ENCODE assay signal across 32 cellular contexts in the genomic region with DNA sequence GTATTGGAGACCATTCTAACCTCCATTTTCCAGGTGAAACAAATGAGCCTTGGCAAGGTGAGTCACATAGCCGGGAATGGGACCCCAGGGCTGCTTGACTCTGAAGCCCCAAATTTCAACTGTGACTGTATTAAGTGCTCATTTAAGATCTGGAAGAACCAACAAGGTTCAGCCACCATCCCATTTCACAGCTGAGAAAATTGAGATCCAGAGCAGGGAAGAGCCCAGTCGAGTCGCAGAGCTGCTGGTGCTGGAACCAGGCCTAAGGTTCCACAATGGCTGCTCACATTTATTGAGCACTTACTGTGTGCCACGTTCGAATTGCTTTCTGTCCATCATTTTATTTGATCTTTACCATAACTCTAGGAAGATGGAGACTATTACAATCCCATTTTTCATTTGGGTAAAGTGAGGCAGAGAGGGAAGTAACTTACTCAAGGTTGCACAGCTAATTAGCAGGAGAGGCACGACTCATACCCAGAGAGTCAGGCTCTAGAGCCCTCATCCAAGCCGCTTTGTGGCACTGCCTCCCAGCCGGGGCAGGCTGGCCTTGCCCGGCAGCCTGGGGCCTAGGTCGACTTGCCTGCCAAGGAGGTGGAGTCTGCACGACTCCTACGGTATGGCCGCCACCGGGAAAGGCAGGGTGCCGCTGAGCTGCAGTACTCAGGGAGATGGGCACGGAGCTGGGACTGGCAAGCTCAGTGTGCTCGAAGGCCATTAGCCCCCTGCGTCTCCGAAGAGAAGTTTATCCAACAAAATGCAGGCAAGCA. TPM values are rescaled to one million over a fixed set of nuclear protein-coding genes. Genes with fewer than 3 reads are reported as not detected.
"Had no signal": no experiment of that assay in that cellular context is flagged by ENCODE, and none has a peak within 500 bp of the region (broad histone marks: within the 10 kb centered on the region; RNA-seq: fewer than 3 reads in every experiment).

No MANE protein-coding gene starts in this region.

- DNase-seq: activated B cell treated with CpG ODN at 0.5 μM for 24 hours; activated CD4-positive, alpha-beta T cell treated with anti-CD3 and anti-CD28 coated beads for 48 hours; activated CD4-positive, alpha-beta T cell treated with anti-CD3 and anti-CD28 coated beads, Interleukin-2, amount 50 U/mL, for 1 hour; activated CD4-positive, alpha-beta T cell treated with anti-CD3 and anti-CD28 coated beads, Interleukin-2, amount 50 U/mL, for 48 hours; activated CD8-positive, alpha-beta memory T cell treated with anti-CD3 and anti-CD28 coated beads for 24 hours; activated CD8-positive, alpha-beta T cell treated with anti-CD3 and anti-CD28 coated beads for 36 hours; activated effector memory CD4-positive, alpha-beta T cell treated with Interleukin-2 at 50 U/mL for 16 hours; activated gamma-delta T cell treated with Interleukin-2 at 50 U/mL for 16 hours; activated naive CD4-positive, alpha-beta T cell treated with anti-CD3 and anti-CD28 coated beads, Interleukin-2, amount 50 U/mL, for 16 hours; activated naive CD4-positive, alpha-beta T cell treated with Interleukin-2 at 50 U/mL for 16 hours; activated T-cell treated with anti-CD3 and anti-CD28 coated beads, Interleukin-2, amount 50 U/mL, for 4 hours; amniotic stem cell; anterior cingulate cortex; brain microvascular endothelial cell; caudate nucleus; cortex of kidney; dermis blood vessel endothelial cell; effector CD4-positive, alpha-beta T cell; effector memory CD8-positive, alpha-beta T cell; erythroblast; foreskin keratinocyte; gastrocnemius medialis; glutamatergic neuron; heart left ventricle; T-helper 17 cell; T1000; WERI-Rb-1 had no signal

- FAIRE-seq: astrocyte, colon had no signal

- H3K27ac ChIP-seq: brain microvascular endothelial cell, esophagus muscularis mucosa, foreskin keratinocyte, gastrocnemius medialis, heart left ventricle, WERI-Rb-1 had no signal

- H3K4me1 ChIP-seq: foreskin keratinocyte had no signal

- H3K4me3 ChIP-seq: esophagus muscularis mucosa, gastrocnemius medialis, heart left ventricle had no signal

- H3K36me3 ChIP-seq: brain microvascular endothelial cell, esophagus muscularis mucosa, gastrocnemius medialis, heart left ventricle had no signal

- ATAC-seq: activated CD4-positive, CD25-positive, alpha-beta regulatory T cell treated with anti-CD3 and anti-CD28 coated beads, Interleukin-2, amount 50 U/mL, for 24 hours; activated CD8-positive, alpha-beta T cell treated with anti-CD3 and anti-CD28 coated beads for 36 hours; activated T-cell treated with anti-CD3 and anti-CD28 coated beads, Interleukin-2, amount 50 U/mL, for 4 hours; activated T-helper 17 cell treated with anti-CD3 and anti-CD28 coated beads, Interleukin-2, amount 50 U/mL, for 72 hours; effector memory CD8-positive, alpha-beta T cell; foreskin keratinocyte; gastrocnemius medialis; heart left ventricle; T-helper 17 cell had no signal

- H3K9me3 ChIP-seq: esophagus muscularis mucosa, gastrocnemius medialis, heart left ventricle had no signal

RNA-seq across cellular contexts. Expression of a gene that starts 4.3 kb away (rescaled TPM):
- total RNA-seq: dermis blood vessel endothelial cell had no signal
